ENCODE assay signal across 17 cellular contexts in the genomic region with DNA sequence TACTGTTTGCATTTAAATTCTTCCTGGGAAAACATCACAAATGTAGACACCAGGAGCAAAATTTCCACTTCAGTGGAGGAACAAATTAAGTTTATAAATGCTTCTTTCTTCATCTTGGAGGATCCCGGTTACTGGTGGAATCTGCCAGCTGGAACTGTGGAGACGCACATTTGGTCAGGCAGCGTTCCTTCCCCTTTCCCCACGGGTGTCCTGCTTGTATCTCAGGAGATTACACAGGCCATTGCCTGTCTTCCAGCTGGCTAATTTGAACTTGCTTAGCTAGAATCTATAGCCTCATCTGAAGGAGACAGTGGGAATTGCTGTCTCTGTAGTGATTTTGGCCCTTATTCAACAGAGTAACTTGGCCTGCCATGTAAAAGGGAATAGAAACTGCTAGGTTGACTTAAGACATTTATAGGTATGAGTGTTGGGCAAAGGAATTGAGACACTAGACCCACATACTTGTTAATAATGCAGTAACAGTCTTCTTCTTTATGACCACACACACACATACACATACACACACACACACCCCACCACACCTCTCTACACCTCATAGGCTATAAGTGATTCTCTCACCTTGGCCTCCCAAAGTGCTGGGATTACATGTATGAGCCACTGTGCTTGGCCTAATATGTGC. TPM values are rescaled to one million over a fixed set of nuclear protein-coding genes. Genes with fewer than 3 reads are reported as not detected.
"Had no signal": no experiment of that assay in that cellular context is flagged by ENCODE, and none has a peak within 500 bp of the region (broad histone marks: within the 10 kb centered on the region; RNA-seq: fewer than 3 reads in every experiment).

No MANE protein-coding gene starts in this region.

- H3K4me3 Mint-ChIP-seq: activated naive CD4-positive, alpha-beta T cell treated with anti-CD3 and anti-CD28 coated beads for 36 hours; activated T-helper 17 cell treated with anti-CD3 and anti-CD28 coated beads, Interleukin-2, amount 50 U/mL, for 72 hours; type B pancreatic cell had no signal

- H3K27me3 ChIP-seq: left lung had no signal

- H3K36me3 ChIP-seq: heart left ventricle, left lung had no signal

- H3K4me3 ChIP-seq: coronary artery, heart left ventricle, left lung had no signal

- H3K27ac ChIP-seq: coronary artery, left lung had no signal

- H3K9me3 ChIP-seq: heart left ventricle, left lung had no signal

- H3K27ac Mint-ChIP-seq: activated naive CD4-positive, alpha-beta T cell treated with anti-CD3 and anti-CD28 coated beads for 36 hours; activated T-helper 17 cell treated with anti-CD3 and anti-CD28 coated beads, Interleukin-2, amount 50 U/mL, for 72 hours; type B pancreatic cell had no signal

- H3K4me1 ChIP-seq: left lung had no signal

- H3K4me1 Mint-ChIP-seq: activated T-helper 17 cell treated with anti-CD3 and anti-CD28 coated beads, Interleukin-2, amount 50 U/mL, for 72 hours had no signal

- H3K36me3 Mint-ChIP-seq: type B pancreatic cell had no signal

- DNase-seq: activated CD4-positive, alpha-beta T cell treated with anti-CD3 and anti-CD28 coated beads, Interleukin-2, amount 50 U/mL, for 1 hour; activated naive CD4-positive, alpha-beta T cell treated with anti-CD3 and anti-CD28 coated beads for 36 hours; activated T-cell treated with anti-CD3 and anti-CD28 coated beads for 4 hours; effector memory CD4-positive, alpha-beta T cell; left lung; small intestine; stimulated activated naive CD4-positive, alpha-beta T cell had no signal

- ATAC-seq: activated T-helper 17 cell treated with anti-CD3 and anti-CD28 coated beads, Interleukin-2, amount 50 U/mL, for 72 hours; heart left ventricle; left lung had no signal

- H3K9me3 Mint-ChIP-seq: activated naive CD4-positive, alpha-beta T cell treated with anti-CD3 and anti-CD28 coated beads for 36 hours; activated T-helper 17 cell treated with anti-CD3 and anti-CD28 coated beads, Interleukin-2, amount 50 U/mL, for 72 hours; type B pancreatic cell had no signal

RNA-seq across cellular contexts. Expression of gene TSBP1, which starts 34.4 kb away (rescaled TPM):
- total RNA-seq: activated CD8-positive, alpha-beta memory T cell treated with anti-CD3 and anti-CD28 coated beads for 36 hours; activated naive CD4-positive, alpha-beta T cell treated with anti-CD3 and anti-CD28 coated beads for 36 hours; activated T-helper 17 cell treated with anti-CD3 and anti-CD28 coated beads, Interleukin-2, amount 50 U/mL, for 72 hours; astrocyte; fibroblast of lung; frontal cortex; heart left ventricle; left lung; osteocyte; renal cortical epithelial cell had no signal
